ENCODE assay signal across 9 cellular contexts in the genomic region with DNA sequence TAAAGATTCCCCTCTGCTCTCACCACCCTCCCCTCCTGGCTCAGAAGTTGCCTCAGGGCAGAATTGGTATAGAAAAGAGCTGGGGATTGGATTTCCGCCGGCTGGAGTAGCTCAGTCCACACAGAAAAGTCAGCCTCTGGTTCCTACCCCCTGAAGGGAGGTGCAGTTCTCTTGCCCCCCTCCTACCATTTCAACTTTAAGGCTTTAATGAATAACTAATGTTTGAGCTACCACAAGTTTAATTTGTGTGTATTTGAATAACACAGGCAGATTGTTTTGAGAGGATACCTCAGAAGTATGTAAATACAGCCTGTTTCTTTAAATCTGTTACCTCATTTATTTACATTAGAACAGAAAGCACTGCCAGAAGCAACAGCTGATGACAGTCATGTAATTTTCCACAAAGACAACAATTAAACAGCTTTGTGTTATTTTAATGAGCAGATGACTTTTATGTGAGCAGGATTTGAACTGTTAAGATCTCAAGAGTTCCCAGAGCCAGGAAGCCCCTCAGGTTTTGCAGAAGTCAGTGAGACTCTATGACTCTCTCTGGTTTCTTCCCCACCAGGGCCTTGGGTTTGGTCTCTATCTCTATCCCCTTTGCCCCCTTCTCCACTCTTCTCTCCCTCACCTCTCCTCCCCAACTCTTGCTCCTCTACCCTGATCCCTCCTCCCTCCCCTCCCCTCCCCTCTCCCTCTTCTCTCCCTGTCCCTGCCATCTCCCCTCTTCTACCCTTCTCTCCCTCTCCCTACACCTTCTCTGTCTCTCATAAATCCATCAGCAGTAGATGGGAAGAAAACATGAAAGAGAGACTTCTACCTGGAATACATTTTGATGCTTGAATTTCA. TPM values are rescaled to one million over a fixed set of nuclear protein-coding genes. Genes with fewer than 3 reads are reported as not detected.
DNase-seq lines count a peak whose midpoint lies in the region; ATAC-seq lines count a peak whose summit lies in the region.
"Had no signal": no experiment of that assay in that cellular context is flagged by ENCODE, and none has a peak within 500 bp of the region (broad histone marks: within the 10 kb centered on the region; RNA-seq: fewer than 3 reads in every experiment).

No MANE protein-coding gene starts in this region.

- H3K36me3 ChIP-seq in stomach smooth muscle (ENCODE audit: control insufficient read depth in 2 of 2, insufficient read depth in 2 of 2, low read length in 2 of 2) = no peaks in the 10 kb centered on the region

- no peaks in the 10 kb centered on the region for H3K27me3 ChIP-seq in stomach smooth muscle (ENCODE audit: control insufficient read depth in 1 of 2, insufficient read depth in 2 of 2, low read length in 2 of 2)
- H3K27me3 ChIP-seq: BLaER1 had no signal

- CTCF ChIA-PET in activated CD8-positive, alpha-beta memory T cell treated with anti-CD3 and anti-CD28 coated beads, Interleukin-2, amount 10 ng/mL, durations not matched to agents 7 days and 5 days (lab: Charles Lee) = interaction anchor here (10.4 kb wide), 1 partner anchor 28 kb away, joined by 92 read pairs; a partner anchor contains a TSS

- H3K4me3 Mint-ChIP-seq in activated CD8-positive, alpha-beta memory T cell treated with anti-CD3 and anti-CD28 coated beads, Interleukin-2, amount 10 ng/mL, durations not matched to agents 7 days and 5 days = no peak overlapping the region
- H3K4me3 Mint-ChIP-seq in T-helper 2 cell treated with Interferon-gamma antibody and Interleukin-4, amounts not matched to agents 5 μg/mL and 100 μg/mL, for 36 hours = peak overlapping the region; percentile 60

- no peak for ATAC-seq in activated CD8-positive, alpha-beta memory T cell treated with anti-CD3 and anti-CD28 coated beads, Interleukin-2, amount 10 ng/mL, durations not matched to agents 7 days and 5 days

- H3K4me3 ChIP-seq in stomach smooth muscle (ENCODE audit: low read length in 2 of 2) = peak overlapping the region in 1 of 2 donors; percentile 31
- H3K4me3 ChIP-seq: BLaER1 had no signal

- peaks cover 63% of the 10 kb centered on the region for H3K4me1 Mint-ChIP-seq in activated CD8-positive, alpha-beta memory T cell treated with anti-CD3 and anti-CD28 coated beads, Interleukin-2, amount 10 ng/mL, durations not matched to agents 7 days and 5 days
- peaks cover 77% of the 10 kb centered on the region for H3K4me1 Mint-ChIP-seq in T-helper 2 cell treated with Interferon-gamma antibody and Interleukin-4, amounts not matched to agents 5 μg/mL and 100 μg/mL, for 36 hours (ENCODE audit: low read depth)

- no peak for DNase-seq in activated CD8-positive, alpha-beta memory T cell treated with anti-CD3 and anti-CD28 coated beads, Interleukin-2, amount 10 ng/mL, durations not matched to agents 7 days and 5 days
- DNase-seq in activated CD8-positive, alpha-beta memory T cell treated with anti-CD3 and anti-CD28 coated beads for 24 hours = no peak
- DNase-seq in T-helper 2 cell treated with Interferon-gamma antibody and Interleukin-4, amounts not matched to agents 5 μg/mL and 100 μg/mL, for 36 hours (ENCODE audit: low spot score) = no peak
- DNase-seq in iPS DF 19.7 (ENCODE audit: low read depth, low spot score) (peak; percentile 89), NCI-H82 treated with DMSO at 0.1 percent for 48 hours (lab: John Stamatoyannopoulos, UW; ENCODE audit: unreplicated experiment) (no peak), middle frontal gyrus (ENCODE audit: extremely low spot score, low spot score) (no peak), NCI-H1930 (lab: John Stamatoyannopoulos, UW) (no peak)

- peak overlapping the region in 1 of 2 donors; percentile 39 for H3K9ac ChIP-seq in stomach smooth muscle (ENCODE audit: low read length in 2 of 2)
- H3K9ac ChIP-seq: BLaER1 had no signal

- no peaks in the 10 kb centered on the region for H3K27me3 Mint-ChIP-seq in activated CD8-positive, alpha-beta memory T cell treated with anti-CD3 and anti-CD28 coated beads, Interleukin-2, amount 10 ng/mL, durations not matched to agents 7 days and 5 days
- no peaks in the 10 kb centered on the region for H3K27me3 Mint-ChIP-seq in T-helper 2 cell treated with Interferon-gamma antibody and Interleukin-4, amounts not matched to agents 5 μg/mL and 100 μg/mL, for 36 hours (ENCODE audit: low read depth)

- H3K27ac Mint-ChIP-seq in activated CD8-positive, alpha-beta memory T cell treated with anti-CD3 and anti-CD28 coated beads, Interleukin-2, amount 10 ng/mL, durations not matched to agents 7 days and 5 days = peak overlapping the region; percentile 32
- peak overlapping the region; percentile 62 for H3K27ac Mint-ChIP-seq in T-helper 2 cell treated with Interferon-gamma antibody and Interleukin-4, amounts not matched to agents 5 μg/mL and 100 μg/mL, for 36 hours

- no peaks in the 10 kb centered on the region for H3K9me3 ChIP-seq in stomach smooth muscle (ENCODE audit: control insufficient read depth in 2 of 2, low read length in 2 of 2)

- H3K9me3 Mint-ChIP-seq in activated CD8-positive, alpha-beta memory T cell treated with anti-CD3 and anti-CD28 coated beads, Interleukin-2, amount 10 ng/mL, durations not matched to agents 7 days and 5 days (ENCODE audit: low read depth) = peaks cover 2% of the 10 kb centered on the region
- peaks cover 9% of the 10 kb centered on the region for H3K9me3 Mint-ChIP-seq in T-helper 2 cell treated with Interferon-gamma antibody and Interleukin-4, amounts not matched to agents 5 μg/mL and 100 μg/mL, for 36 hours

- H3K4me1 ChIP-seq in stomach smooth muscle (ENCODE audit: control insufficient read depth, insufficient read depth, low read length) = peaks cover 59% of the 10 kb centered on the region

- H3K36me3 Mint-ChIP-seq in activated CD8-positive, alpha-beta memory T cell treated with anti-CD3 and anti-CD28 coated beads, Interleukin-2, amount 10 ng/mL, durations not matched to agents 7 days and 5 days = peaks cover 52% of the 10 kb centered on the region
- H3K36me3 Mint-ChIP-seq in T-helper 2 cell treated with Interferon-gamma antibody and Interleukin-4, amounts not matched to agents 5 μg/mL and 100 μg/mL, for 36 hours (ENCODE audit: low read depth) = peaks cover 46% of the 10 kb centered on the region

- H3K27ac ChIP-seq in stomach smooth muscle (ENCODE audit: low read length) = peak overlapping the region; percentile 90
- H3K27ac ChIP-seq: BLaER1 had no signal

RNA-seq across cellular contexts. Expression of a gene that starts 26.3 kb away (rescaled TPM):
- 10 to 100 TPM; 14.3 to 46.3 TPM for total RNA-seq in activated CD8-positive, alpha-beta memory T cell treated with anti-CD3 and anti-CD28 coated beads, Interleukin-2, amount 10 ng/mL, durations not matched to agents 7 days and 5 days
